In the genomic region with DNA sequence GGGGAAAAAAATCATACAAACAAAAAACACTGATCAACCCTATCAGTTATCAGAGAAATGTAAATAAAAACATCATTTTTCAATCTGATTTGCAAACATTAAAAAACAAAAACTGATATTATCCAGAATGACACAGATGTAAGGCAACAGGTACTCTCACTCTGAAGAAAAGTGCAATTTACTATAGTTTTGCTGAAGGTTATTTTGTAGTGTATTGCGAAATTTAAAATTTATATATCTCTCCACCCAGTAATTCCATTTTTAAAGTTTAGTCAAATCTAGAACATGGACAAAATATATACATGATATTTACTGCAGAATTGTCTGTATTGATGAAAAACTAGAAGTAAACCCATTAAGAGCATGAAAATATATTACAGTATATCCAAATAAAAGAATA, we compare ENCODE assay signal across 10 cellular contexts.
"Had no signal": no experiment of that assay in that cellular context is flagged by ENCODE, and none has a peak within 500 bp of the region (broad histone marks: within the 10 kb centered on the region; RNA-seq: fewer than 3 reads in every experiment).

No MANE protein-coding gene starts in this region.

- H2AFZ ChIP-seq: GM23248 had no signal

- H3K9ac ChIP-seq: GM23248, KMS-11 had no signal

- H3K4me2 ChIP-seq: KMS-11 had no signal

- FAIRE-seq: H54 had no signal

- H3K27ac ChIP-seq: GM23248, HL-60, KMS-11 had no signal

- H3K4me3 ChIP-seq: GM23248 had no signal

- DNase-seq: GM23248, GOT3, H9, HCEC 1CT, HFFc6, Karpas-422, KBM-7 had no signal
